In the genomic region with DNA sequence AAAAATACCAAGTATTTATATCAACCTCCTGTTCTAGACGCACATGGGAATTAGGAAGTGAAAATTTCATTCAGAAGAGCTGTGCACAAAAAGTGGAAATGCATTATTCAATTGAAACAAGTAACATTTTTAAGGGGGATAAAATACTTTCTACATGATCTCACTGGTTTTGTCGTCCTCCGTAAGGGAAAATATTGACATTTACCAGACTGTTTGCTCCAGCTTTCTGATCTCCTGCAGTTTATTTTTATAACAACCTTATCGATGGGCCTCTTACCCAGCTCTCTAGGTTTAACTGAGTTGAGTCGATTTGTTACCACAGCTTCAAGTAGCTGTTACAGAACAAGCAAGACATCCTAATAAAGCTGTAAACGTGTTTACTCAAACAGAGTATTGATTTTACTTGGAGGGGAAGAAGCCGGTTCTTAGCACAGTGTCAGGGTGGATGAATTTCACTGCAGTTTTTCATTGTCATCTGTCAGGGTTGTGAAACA, we compare ENCODE assay signal across 10 cellular contexts.
DNase-seq lines count a peak whose midpoint lies in the region; TF ChIP-seq lines count a peak whose summit lies in the region.
"Had no signal": no experiment of that assay in that cellular context is flagged by ENCODE, and none has a peak within 500 bp of the region (broad histone marks: within the 10 kb centered on the region; RNA-seq: fewer than 3 reads in every experiment).

No MANE protein-coding gene starts in this region.

- H3F3A ChIP-seq in neural progenitor cell (ENCODE audit: low read depth), result no peaks in the 10 kb centered on the region

- TF ChIP-seq EP300 in transverse colon (IDR thresholded peaks at IDR 0.05; ENCODE audit: low read depth), result no peak
- TF ChIP-seq EP300 in esophagus muscularis mucosa (IDR thresholded peaks at IDR 0.05), result no peak

- H3K27me3 Mint-ChIP-seq in MCF 10A (ENCODE audit: insufficient read depth, unreplicated experiment) (no peaks in the 10 kb centered on the region), neural progenitor cell (ENCODE audit: insufficient read depth, low read depth) (no peaks in the 10 kb centered on the region)

- intact Hi-C loops in MCF 10A (cut with micrococcal nuclease), result no loop called here
- intact Hi-C loops in transverse colon (cut with DNase I; ENCODE audit: low total_unique reads), result no loop called here
- intact Hi-C loops in esophagus muscularis mucosa (cut with DNase I), result no loop called here

- no peak overlapping the region for H3K4me3 Mint-ChIP-seq in MCF 10A (ENCODE audit: unreplicated experiment)
- no peak overlapping the region for H3K4me3 Mint-ChIP-seq in neural progenitor cell
- H3K4me3 Mint-ChIP-seq: neural crest cell had no signal

- H2AFZ ChIP-seq in neural progenitor cell (replicated peaks), result no peak overlapping the region

- CTCF ChIA-PET in MCF 10A (lab: Yijun Ruan, JAX), result no interaction called here

- H3K4me3 ChIP-seq in endocrine pancreas (ENCODE audit: control insufficient read depth, insufficient read depth, low read length) (peak overlapping the region; percentile 42), transverse colon (no peak overlapping the region), esophagus muscularis mucosa (no peak overlapping the region), neural progenitor cell (no peak overlapping the region)

- H3K27ac ChIP-seq in transverse colon (peak overlapping the region in 3 of 4 donors; percentile 24 to 68 (median 36)), esophagus muscularis mucosa (replicated peaks in 1 of 4) (no peak overlapping the region), neural progenitor cell (no peak overlapping the region)

- H4K20me1 ChIP-seq in neural progenitor cell (ENCODE audit: low read depth), result no peaks in the 10 kb centered on the region

- H3K9ac ChIP-seq in endocrine pancreas (ENCODE audit: control insufficient read depth, insufficient read depth, low read length), result peak overlapping the region; percentile 26
- no peak overlapping the region for H3K9ac ChIP-seq in neural progenitor cell

- DNase-seq in T47D (ENCODE audit: low read depth in 1 of 2, low spot score in 1 of 2) (peak; percentile 21 to 72), MCF 10A (ENCODE audit: unreplicated experiment) (no peak), NCI-H345 (lab: John Stamatoyannopoulos, UW) (peak; percentile 71), transverse colon (no peak), esophagus muscularis mucosa (ENCODE audit: extremely low spot score) (no peak), neural progenitor cell (ENCODE audit: low spot score) (no peak), NCI-H526 (lab: John Stamatoyannopoulos, UW) (no peak)
- DNase-seq: activated T-cell treated with anti-CD3 and anti-CD28 coated beads for 4 hours had no signal

- in situ Hi-C loops in T47D (cut with HindIII; ENCODE audit: low pct_unique_long_range_greater_than_20kb, low sequenced_read_pairs) (no loop called here), transverse colon (cut with MboI; ENCODE audit: low pct_ligation_motif_present in 1 of 4, low pct_unique_long_range_greater_than_20kb in 1 of 4, low sequenced_read_pairs in 3 of 4) (no loop called here)

- 17 to 27% methylated on average over 7 of the region's 7 CpGs for WGBS in transverse colon (ENCODE audit: low coverage in 1 of 2), 2 donors
- WGBS in esophagus muscularis mucosa, result 63% methylated on average over 7 of the region's 7 CpGs

- no peaks in the 10 kb centered on the region for H3K9me3 ChIP-seq in endocrine pancreas (ENCODE audit: control insufficient read depth, low read length)
- H3K9me3 ChIP-seq in transverse colon, result no peaks in the 10 kb centered on the region
- no peaks in the 10 kb centered on the region for H3K9me3 ChIP-seq in esophagus muscularis mucosa
- no peaks in the 10 kb centered on the region for H3K9me3 ChIP-seq in neural progenitor cell (ENCODE audit: low read depth)

- TF ChIP-seq POLR2A in transverse colon (IDR thresholded peaks at IDR 0.05) (no peak), esophagus muscularis mucosa (IDR thresholded peaks at IDR 0.05; ENCODE audit: low read depth) (no peak)

- no peak overlapping the region for H3K4me2 ChIP-seq in neural progenitor cell

- H3K27ac Mint-ChIP-seq in MCF 10A (ENCODE audit: low read depth, unreplicated experiment), result no peak overlapping the region
- no peak overlapping the region for H3K27ac Mint-ChIP-seq in neural progenitor cell

- H3K27me3 ChIP-seq in endocrine pancreas (ENCODE audit: control insufficient read depth, insufficient read depth, low read length) (no peaks in the 10 kb centered on the region), transverse colon (no peaks in the 10 kb centered on the region), esophagus muscularis mucosa (no peaks in the 10 kb centered on the region), neural progenitor cell (no peaks in the 10 kb centered on the region)

- H3K9me3 Mint-ChIP-seq in MCF 10A (ENCODE audit: unreplicated experiment), result no peaks in the 10 kb centered on the region
- no peaks in the 10 kb centered on the region for H3K9me3 Mint-ChIP-seq in neural progenitor cell
- H3K9me3 Mint-ChIP-seq: neural crest cell had no signal

- TF ChIP-seq CTCF in MCF 10A (IDR thresholded peaks at IDR 0.05; ENCODE audit: unreplicated experiment) (no peak), transverse colon (IDR thresholded peaks at IDR 0.05) (no peak), esophagus muscularis mucosa (IDR thresholded peaks at IDR 0.05) (no peak), neural progenitor cell (IDR thresholded peaks at IDR 0.05) (no peak)

- H3K36me3 ChIP-seq in endocrine pancreas (ENCODE audit: control insufficient read depth, insufficient read depth, low read length), result no peaks in the 10 kb centered on the region
- no peaks in the 10 kb centered on the region for H3K36me3 ChIP-seq in transverse colon
- peaks cover 0 to 4% (median 0%) of the 10 kb centered on the region in 4 donors for H3K36me3 ChIP-seq in esophagus muscularis mucosa
- H3K36me3 ChIP-seq in neural progenitor cell, result no peaks in the 10 kb centered on the region

- peaks cover 13% of the 10 kb centered on the region for H3K36me3 Mint-ChIP-seq in MCF 10A (ENCODE audit: insufficient read depth, unreplicated experiment)
- peaks cover 1% of the 10 kb centered on the region for H3K36me3 Mint-ChIP-seq in neural progenitor cell

- no peaks in the 10 kb centered on the region for H3K79me2 ChIP-seq in neural progenitor cell (ENCODE audit: low read depth)

- POLR2A ChIA-PET in MCF 10A (lab: Yijun Ruan, JAX), result interaction anchor here (1.2 kb wide), 1 partner anchor 22 kb away, joined by 3 read pairs; no protein-coding TSS in a partner anchor

- no TSS peak for BruUV-seq in MCF 10A (replicated peaks; lab: Mats Ljungman, UMichigan)

- H3K4me1 ChIP-seq in endocrine pancreas (ENCODE audit: control insufficient read depth, insufficient read depth, low read length) (peaks cover 13% of the 10 kb centered on the region), transverse colon (peaks cover 0 to 37% (median 12%) of the 10 kb centered on the region in 4 donors), esophagus muscularis mucosa (no peaks in the 10 kb centered on the region), neural progenitor cell (no peaks in the 10 kb centered on the region)

- H3K4me1 Mint-ChIP-seq in MCF 10A (ENCODE audit: insufficient read depth, unreplicated experiment) (no peaks in the 10 kb centered on the region), neural progenitor cell (no peaks in the 10 kb centered on the region)

Comparison
In these comparisons a context has a peak if more than half of its experiments do, and no peak if none do; other contexts are left out.
1. DNase-seq: peak in T47D (2 of 2) and NCI-H345 (single experiment); none in MCF 10A (single experiment), transverse colon (single experiment), esophagus muscularis mucosa (single experiment), neural progenitor cell (single experiment) and NCI-H526 (0 of 2).
2. H3K27ac ChIP-seq: peak in transverse colon (3 of 4); none in esophagus muscularis mucosa (0 of 4) and neural progenitor cell (single experiment).